ENCODE assay signal across 12 cellular contexts in the genomic region with DNA sequence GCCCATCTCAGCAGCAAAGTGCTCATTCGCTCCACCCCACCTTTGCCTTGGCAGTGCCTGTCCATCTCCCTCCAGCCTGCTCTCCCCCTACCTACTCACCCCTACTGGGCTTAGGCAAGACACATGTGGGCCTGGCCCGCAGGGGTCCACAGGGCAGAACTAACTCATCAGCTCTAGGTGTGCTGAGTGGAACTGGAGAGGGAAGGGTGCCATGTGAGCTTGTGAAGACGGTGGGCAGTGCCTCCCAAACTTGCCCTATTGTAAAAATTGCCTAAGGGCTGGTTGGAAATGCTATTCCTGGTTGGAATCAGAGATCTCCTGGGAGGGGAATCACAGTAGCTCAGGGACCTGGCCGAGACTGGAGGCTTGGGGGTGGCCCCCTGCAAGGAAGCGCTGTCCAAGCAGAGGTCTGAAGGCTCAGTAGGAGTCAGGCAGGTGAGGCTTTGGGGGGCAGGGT. TPM values are rescaled to one million over a fixed set of nuclear protein-coding genes. Genes with fewer than 3 reads are reported as not detected.
A peak's percentile ranks its signal among the peaks of the same experiment; 100 is the strongest.
DNase-seq lines count a peak whose midpoint lies in the region; ATAC-seq, FAIRE-seq and TF ChIP-seq lines count a peak whose summit lies in the region.
"Had no signal": no experiment of that assay in that cellular context is flagged by ENCODE, and none has a peak within 500 bp of the region (broad histone marks: within the 10 kb centered on the region; RNA-seq: fewer than 3 reads in every experiment).

No MANE protein-coding gene starts in this region.

- H3K9me3 Mint-ChIP-seq in natural killer cell treated with Interleukin-12 subunit alpha and Interleukin-12 subunit beta and Interleukin-15 and Interleukin-18, amount 100 ng/mL, for 72 hours = no peaks in the 10 kb centered on the region
- H3K9me3 Mint-ChIP-seq in natural killer cell (no peaks in the 10 kb centered on the region), HFFc6 (peaks cover 7% of the 10 kb centered on the region)
- H3K9me3 Mint-ChIP-seq in activated T-helper 2 cell treated with anti-CD3 and anti-CD28 coated beads, Interferon-gamma antibody, Interleukin-2, Interleukin-4, amounts not matched to agents 10 μg/mL and 5 μg/mL and 100 μg/mL, durations not matched to agents 14 hours and 24 hours and 36 hours = peaks cover 12% of the 10 kb centered on the region
- peaks cover 0 to 16% (median 3%) of the 10 kb centered on the region in 11 donors for H3K9me3 Mint-ChIP-seq in naive thymus-derived CD4-positive, alpha-beta T cell

- H3K9me3 ChIP-seq in naive thymus-derived CD4-positive, alpha-beta T cell (ENCODE audit: control insufficient read depth in 2 of 3, low read length in 3 of 3) = peaks cover 0 to under 1% (median 0%) of the 10 kb centered on the region in 3 experiments

- FAIRE-seq in urothelium cell line (lab: Jason Lieb, UNC) = no peak

- TF ChIP-seq CTCF in natural killer cell (IDR thresholded peaks at IDR 0.05) (no peak), HFFc6 (IDR thresholded peaks at IDR 0.05) (no peak)

- H3K4me3 ChIP-seq in naive thymus-derived CD4-positive, alpha-beta T cell (ENCODE audit: low read length) = no peak overlapping the region
- H3K4me3 ChIP-seq: heart right ventricle, left ventricle myocardium inferior had no signal

- no peaks in the 10 kb centered on the region for H3K36me3 ChIP-seq in naive thymus-derived CD4-positive, alpha-beta T cell (ENCODE audit: control insufficient read depth in 2 of 3, insufficient read depth in 3 of 3, low read length in 3 of 3)
- H3K36me3 ChIP-seq: heart right ventricle, left ventricle myocardium inferior had no signal

- no peaks in the 10 kb centered on the region for H3K27me3 ChIP-seq in naive thymus-derived CD4-positive, alpha-beta T cell (ENCODE audit: control insufficient read depth in 2 of 2, insufficient read depth in 2 of 2, low read length in 2 of 2)

- H3K27me3 Mint-ChIP-seq in natural killer cell treated with Interleukin-12 subunit alpha and Interleukin-12 subunit beta and Interleukin-15 and Interleukin-18, amount 100 ng/mL, for 72 hours = peaks cover 0 to 5% of the 10 kb centered on the region in 2 donors
- H3K27me3 Mint-ChIP-seq in natural killer cell (ENCODE audit: low read depth in 2 of 2) (peaks cover 5 to 7% of the 10 kb centered on the region in 2 donors), HFFc6 (ENCODE audit: insufficient read depth) (peaks cover 2% of the 10 kb centered on the region)
- no peaks in the 10 kb centered on the region for H3K27me3 Mint-ChIP-seq in activated T-helper 2 cell treated with anti-CD3 and anti-CD28 coated beads, Interferon-gamma antibody, Interleukin-2, Interleukin-4, amounts not matched to agents 10 μg/mL and 5 μg/mL and 100 μg/mL, durations not matched to agents 14 hours and 24 hours and 36 hours (ENCODE audit: low read depth)
- peaks cover 0 to 3% (median 0%) of the 10 kb centered on the region in 5 donors for H3K27me3 Mint-ChIP-seq in naive thymus-derived CD4-positive, alpha-beta T cell

- H3K27ac ChIP-seq in naive thymus-derived CD4-positive, alpha-beta T cell (ENCODE audit: low read depth, low read length) = no peak overlapping the region
- H3K27ac ChIP-seq: C4-2B, left ventricle myocardium inferior had no signal

- peak overlapping the region; percentile 77 for H3K27ac Mint-ChIP-seq in natural killer cell treated with Interleukin-12 subunit alpha and Interleukin-12 subunit beta and Interleukin-15 and Interleukin-18, amount 100 ng/mL, for 72 hours
- H3K27ac Mint-ChIP-seq in natural killer cell (peak overlapping the region in 1 of 2 donors; percentile 35), HFFc6 (no peak overlapping the region)
- peak overlapping the region; percentile 92 for H3K27ac Mint-ChIP-seq in activated T-helper 2 cell treated with anti-CD3 and anti-CD28 coated beads, Interferon-gamma antibody, Interleukin-2, Interleukin-4, amounts not matched to agents 10 μg/mL and 5 μg/mL and 100 μg/mL, durations not matched to agents 14 hours and 24 hours and 36 hours
- peak overlapping the region; percentile 72 to 99 (median 92) for H3K27ac Mint-ChIP-seq in naive thymus-derived CD4-positive, alpha-beta T cell

- CTCF ChIA-PET in naive thymus-derived CD4-positive, alpha-beta T cell (lab: Charles Lee) = interaction anchor here (1.0 to 5.4 kb wide), 6 partner anchors 13 to 172 kb away, joined by 4 to 34 read pairs (median 16); no protein-coding TSS in a partner anchor

- no peak for DNase-seq in natural killer cell treated with Interleukin-12 subunit alpha and Interleukin-12 subunit beta and Interleukin-15 and Interleukin-18, amount 100 ng/mL, for 72 hours (ENCODE audit: low spot score)
- DNase-seq in natural killer cell = no peak
- no peak for DNase-seq in activated T-helper 2 cell treated with anti-CD3 and anti-CD28 coated beads, Interferon-gamma antibody, Interleukin-2, Interleukin-4, amounts not matched to agents 10 μg/mL and 5 μg/mL and 100 μg/mL, durations not matched to agents 14 hours and 24 hours and 36 hours (ENCODE audit: low spot score)
- no peak for DNase-seq in naive thymus-derived CD4-positive, alpha-beta T cell
- DNase-seq in NCI-H345 (lab: John Stamatoyannopoulos, UW) = no peak
- no peak for DNase-seq in HFFc6
- no peak for DNase-seq in urothelium cell line (ENCODE audit: low spot score)
- DNase-seq: heart right ventricle, left ventricle myocardium inferior, NCI-H2107 had no signal

- peaks cover 58 to 67% of the 10 kb centered on the region in 2 donors for H3K4me1 ChIP-seq in naive thymus-derived CD4-positive, alpha-beta T cell (ENCODE audit: control insufficient read depth in 2 of 2, insufficient read depth in 2 of 2, low read length in 2 of 2)

- intact Hi-C loops in natural killer cell (cut with micrococcal nuclease) = loop anchor here (5.0 kb wide), 1 partner anchor 228 kb away; no protein-coding TSS in a partner anchor
- intact Hi-C loops in activated T-helper 2 cell treated with anti-CD3 and anti-CD28 coated beads, Interferon-gamma antibody, Interleukin-2, Interleukin-4, amounts not matched to agents 10 μg/mL and 5 μg/mL and 100 μg/mL, durations not matched to agents 14 hours and 24 hours and 36 hours (cut with micrococcal nuclease) = no loop called here
- intact Hi-C loops in naive thymus-derived CD4-positive, alpha-beta T cell (cut with micrococcal nuclease) = no loop called here

- POLR2A ChIA-PET in naive thymus-derived CD4-positive, alpha-beta T cell (lab: Charles Lee) = interaction anchor here (1.3 to 45.4 kb wide), 3 partner anchors 9 to 32 kb away, joined by 3 to 1524 read pairs (median 5); a partner anchor contains a TSS

- peak in 1 of 2 donors; percentile 2 for ATAC-seq in natural killer cell treated with Interleukin-12 subunit alpha and Interleukin-12 subunit beta and Interleukin-15 and Interleukin-18, amount 100 ng/mL, for 72 hours
- ATAC-seq in natural killer cell = no peak
- no peak for ATAC-seq in naive thymus-derived CD4-positive, alpha-beta T cell
- ATAC-seq in GM21825 (IDR thresholded peaks at IDR 0.05; ENCODE audit: unreplicated experiment) = no peak
- ATAC-seq: heart right ventricle had no signal

- peaks cover 4% of the 10 kb centered on the region for H3K36me3 Mint-ChIP-seq in natural killer cell treated with Interleukin-12 subunit alpha and Interleukin-12 subunit beta and Interleukin-15 and Interleukin-18, amount 100 ng/mL, for 72 hours
- peaks cover 3% of the 10 kb centered on the region for H3K36me3 Mint-ChIP-seq in natural killer cell
- peaks cover 20% of the 10 kb centered on the region for H3K36me3 Mint-ChIP-seq in activated T-helper 2 cell treated with anti-CD3 and anti-CD28 coated beads, Interferon-gamma antibody, Interleukin-2, Interleukin-4, amounts not matched to agents 10 μg/mL and 5 μg/mL and 100 μg/mL, durations not matched to agents 14 hours and 24 hours and 36 hours (ENCODE audit: low read depth)
- H3K36me3 Mint-ChIP-seq in naive thymus-derived CD4-positive, alpha-beta T cell = peaks cover 0 to 36% (median 0%) of the 10 kb centered on the region in 5 donors
- H3K36me3 Mint-ChIP-seq in HFFc6 (ENCODE audit: low read depth) = peaks cover 12% of the 10 kb centered on the region; the same call in 1 of the 2 replicates

- H3K4me3 Mint-ChIP-seq in natural killer cell treated with Interleukin-12 subunit alpha and Interleukin-12 subunit beta and Interleukin-15 and Interleukin-18, amount 100 ng/mL, for 72 hours = peak overlapping the region; percentile 56
- H3K4me3 Mint-ChIP-seq in natural killer cell (no peak overlapping the region), HFFc6 (no peak overlapping the region)
- peak overlapping the region; percentile 30 for H3K4me3 Mint-ChIP-seq in activated T-helper 2 cell treated with anti-CD3 and anti-CD28 coated beads, Interferon-gamma antibody, Interleukin-2, Interleukin-4, amounts not matched to agents 10 μg/mL and 5 μg/mL and 100 μg/mL, durations not matched to agents 14 hours and 24 hours and 36 hours (ENCODE audit: low read depth)
- peak overlapping the region in 4 of 10 donors; percentile 19 to 64 (median 52) for H3K4me3 Mint-ChIP-seq in naive thymus-derived CD4-positive, alpha-beta T cell

- peaks cover 50 to 51% of the 10 kb centered on the region in 2 donors for H3K4me1 Mint-ChIP-seq in natural killer cell treated with Interleukin-12 subunit alpha and Interleukin-12 subunit beta and Interleukin-15 and Interleukin-18, amount 100 ng/mL, for 72 hours (ENCODE audit: low read depth in 2 of 2)
- H3K4me1 Mint-ChIP-seq in natural killer cell (peaks cover 47 to 52% of the 10 kb centered on the region in 2 donors), HFFc6 (ENCODE audit: low read depth) (peaks cover 48% of the 10 kb centered on the region)
- H3K4me1 Mint-ChIP-seq in activated T-helper 2 cell treated with anti-CD3 and anti-CD28 coated beads, Interferon-gamma antibody, Interleukin-2, Interleukin-4, amounts not matched to agents 10 μg/mL and 5 μg/mL and 100 μg/mL, durations not matched to agents 14 hours and 24 hours and 36 hours (ENCODE audit: low read depth) = peaks cover 64% of the 10 kb centered on the region
- peaks cover 42 to 86% (median 63%) of the 10 kb centered on the region in 7 donors for H3K4me1 Mint-ChIP-seq in naive thymus-derived CD4-positive, alpha-beta T cell

RNA-seq across cellular contexts. Expression of a gene that starts 29.1 kb away (rescaled TPM):
- 1 to 10 TPM in 1 of 2 donors, under 1 TPM in 1; 0.76 to 2.9 TPM for total RNA-seq in natural killer cell treated with Interleukin-12 subunit alpha and Interleukin-12 subunit beta and Interleukin-15 and Interleukin-18, amount 100 ng/mL, for 72 hours
- total RNA-seq in natural killer cell = 1 to 10 TPM in 1 of 3 donors, under 1 TPM in 2; 0.65 to 1.8 (median 0.94) TPM
- total RNA-seq in activated T-helper 2 cell treated with anti-CD3 and anti-CD28 coated beads, Interferon-gamma antibody, Interleukin-2, Interleukin-4, amounts not matched to agents 10 μg/mL and 5 μg/mL and 100 μg/mL, durations not matched to agents 14 hours and 24 hours and 36 hours = 8.7 and 9.0 TPM in 2 replicates
- total RNA-seq in naive thymus-derived CD4-positive, alpha-beta T cell = 10 to 100 TPM in 1 of 5 experiments, 1 to 10 TPM in 2, not detected in 2; 1.2 to 10.3 (median 1.3) TPM
- not detected for polyA plus RNA-seq in naive thymus-derived CD4-positive, alpha-beta T cell
- under 1 TPM in 1 of 6 experiments, not detected in 5; 0.17 TPM for total RNA-seq in HFFc6 (2021; fragmentation: NEBNext Ultra II Directional; extraction: Animal tissue kit (Norgen Biotek cat#: 25700))
- total RNA-seq: left ventricle myocardium inferior had no signal

RNA-seq across cellular contexts. Expression of a gene that starts 34.7 kb away (rescaled TPM):
- total RNA-seq in natural killer cell treated with Interleukin-12 subunit alpha and Interleukin-12 subunit beta and Interleukin-15 and Interleukin-18, amount 100 ng/mL, for 72 hours = 10 to 100 TPM; 65.7 to 71.1 TPM
- 1 to 10 TPM; 3.2 to 8.0 (median 6.6) TPM for total RNA-seq in natural killer cell
- total RNA-seq in activated T-helper 2 cell treated with anti-CD3 and anti-CD28 coated beads, Interferon-gamma antibody, Interleukin-2, Interleukin-4, amounts not matched to agents 10 μg/mL and 5 μg/mL and 100 μg/mL, durations not matched to agents 14 hours and 24 hours and 36 hours = 367 and 374 TPM in 2 replicates
- 100 to 1,000 TPM; 153 to 675 (median 262) TPM for total RNA-seq in naive thymus-derived CD4-positive, alpha-beta T cell
- 1,000 to 10,000 TPM; 1,350 to 2,301 TPM for polyA plus RNA-seq in naive thymus-derived CD4-positive, alpha-beta T cell
- not detected for total RNA-seq in HFFc6 (2021; fragmentation: NEBNext Ultra II Directional; extraction: Animal tissue kit (Norgen Biotek cat#: 25700))
- total RNA-seq: left ventricle myocardium inferior had no signal

Comparison
In these comparisons a context has a peak if more than half of its experiments do, and no peak if none do; other contexts are left out.
1. H3K4me3 Mint-ChIP-seq: peak in natural killer cell treated with Interleukin-12 subunit alpha and Interleukin-12 subunit beta and Interleukin-15 and Interleukin-18, amount 100 ng/mL, for 72 hours (single experiment) and activated T-helper 2 cell treated with anti-CD3 and anti-CD28 coated beads, Interferon-gamma antibody, Interleukin-2, Interleukin-4, amounts not matched to agents 10 μg/mL and 5 μg/mL and 100 μg/mL, durations not matched to agents 14 hours and 24 hours and 36 hours (single experiment); none in natural killer cell (single experiment) and HFFc6 (single experiment).
2. RNA of a gene that starts 34.7 kb away (total RNA-seq): 367 to 374 TPM in activated T-helper 2 cell treated with anti-CD3 and anti-CD28 coated beads, Interferon-gamma antibody, Interleukin-2, Interleukin-4, amounts not matched to agents 10 μg/mL and 5 μg/mL and 100 μg/mL, durations not matched to agents 14 hours and 24 hours and 36 hours, 153 to 675 TPM in naive thymus-derived CD4-positive, alpha-beta T cell and 65.7 to 71.1 TPM in natural killer cell treated with Interleukin-12 subunit alpha and Interleukin-12 subunit beta and Interleukin-15 and Interleukin-18, amount 100 ng/mL, for 72 hours; 3.2 to 8.0 TPM in natural killer cell and not detected in HFFc6; every median in the first group is over 4 times any median in the second.